ENCODE assay signal across 14 cellular contexts in the genomic region with DNA sequence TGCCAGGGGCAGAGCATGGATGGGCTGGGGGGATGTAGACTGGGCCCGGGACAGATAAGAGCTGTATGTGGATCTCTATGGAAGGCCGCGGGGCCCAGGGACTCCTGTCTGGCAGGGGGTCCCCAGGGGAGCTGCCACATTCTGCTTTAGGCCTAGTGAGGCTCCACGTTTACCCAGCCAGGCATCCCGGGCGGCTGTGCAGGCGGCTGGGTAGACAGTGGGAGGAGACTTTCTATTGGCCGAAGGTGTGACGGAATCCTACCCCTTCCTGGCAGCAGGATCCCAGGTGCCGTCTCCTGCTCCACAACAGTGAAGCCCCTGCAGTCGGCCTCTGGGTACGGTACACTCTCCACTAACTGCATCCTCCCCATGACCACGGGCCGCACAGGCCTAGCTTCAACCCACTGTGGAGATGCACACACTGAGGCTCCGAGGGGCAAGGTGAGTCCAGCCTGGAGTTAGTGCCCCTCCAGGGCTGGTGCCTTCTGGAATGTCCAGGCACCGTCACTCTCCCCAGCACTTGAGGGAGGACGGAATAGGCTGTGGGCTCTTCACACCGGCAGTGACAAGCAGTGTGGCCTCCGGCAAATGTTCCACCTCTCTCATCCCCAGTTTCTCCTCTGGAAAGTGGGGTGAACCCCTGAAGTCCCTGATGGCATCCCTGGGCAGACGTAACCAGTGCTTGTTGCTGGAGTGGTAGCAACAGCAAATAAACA. TPM values are rescaled to one million over a fixed set of nuclear protein-coding genes. Genes with fewer than 3 reads are reported as not detected.
DNase-seq lines count a peak whose midpoint lies in the region; ATAC-seq and TF ChIP-seq lines count a peak whose summit lies in the region.
"Had no signal": no experiment of that assay in that cellular context is flagged by ENCODE, and none has a peak within 500 bp of the region (broad histone marks: within the 10 kb centered on the region; RNA-seq: fewer than 3 reads in every experiment).

No MANE protein-coding gene starts in this region.

- no peak for ATAC-seq in effector memory CD8-positive, alpha-beta T cell (replicated peaks)
- no peak for ATAC-seq in GM19467 (IDR thresholded peaks at IDR 0.05; ENCODE audit: unreplicated experiment)
- ATAC-seq: PC-3 had no signal

- no peak overlapping the region for H2AFZ ChIP-seq in mammary epithelial cell (ENCODE audit: low read depth, low read length)

- H3K4me1 Mint-ChIP-seq in MCF 10A (ENCODE audit: insufficient read depth, unreplicated experiment), result peaks cover 24% of the 10 kb centered on the region
- peaks cover 20 to 32% of the 10 kb centered on the region in 2 donors for H3K4me1 Mint-ChIP-seq in effector memory CD8-positive, alpha-beta T cell (ENCODE audit: low read depth in 2 of 2)

- H3K27me3 ChIP-seq in mammary epithelial cell (ENCODE audit: insufficient read depth, low read length), result no peaks in the 10 kb centered on the region
- H3K27me3 ChIP-seq: heart right ventricle had no signal

- H3K9ac ChIP-seq in mammary epithelial cell (ENCODE audit: insufficient read depth, low read length), result no peak overlapping the region
- H3K9ac ChIP-seq: KMS-11 had no signal

- H3K4me1 ChIP-seq in mammary epithelial cell (ENCODE audit: insufficient read depth, low read length), result peaks cover 27% of the 10 kb centered on the region
- H3K4me1 ChIP-seq: HAP-1 had no signal

- TF ChIP-seq CTCF in mammary epithelial cell (conservative IDR thresholded peaks at IDR 0.05 in 1 of 2, IDR thresholded peaks at IDR 0.05 in 1 of 2; ENCODE audit: extremely low read depth in 1 of 2, insufficient read depth in 1 of 2, low read depth in 1 of 2, low read length in 2 of 2) (no peak), MCF 10A (IDR thresholded peaks at IDR 0.05; ENCODE audit: unreplicated experiment) (no peak)

- peaks cover 81% of the 10 kb centered on the region for H3K79me2 ChIP-seq in mammary epithelial cell (ENCODE audit: insufficient read depth, low read length)

- H3K36me3 Mint-ChIP-seq in MCF 10A (ENCODE audit: insufficient read depth, unreplicated experiment), result peaks cover 25% of the 10 kb centered on the region
- H3K36me3 Mint-ChIP-seq in effector memory CD8-positive, alpha-beta T cell (ENCODE audit: insufficient read depth), result peaks cover 2% of the 10 kb centered on the region

- CTCF ChIA-PET in mammary epithelial cell (lab: Charles Lee; ENCODE audit: low non-redundant PET), result no interaction called here
- CTCF ChIA-PET in MCF 10A (lab: Yijun Ruan, JAX), result interaction anchor here (0.5 to 6.4 kb wide), 13 partner anchors 13 to 524 kb away, joined by 3 to 85 read pairs (median 3); no protein-coding TSS in a partner anchor

- in situ Hi-C loops in mammary epithelial cell (cut with MboI; ENCODE audit: low sequenced_read_pairs in 2 of 2), result loop anchor here in 1 of 2 donors (10.0 kb wide), 1 partner anchor 148 kb away; no protein-coding TSS in a partner anchor

- no peak overlapping the region for H3K4me3 ChIP-seq in mammary epithelial cell (replicated peaks in 1 of 3; ENCODE audit: insufficient read depth in 1 of 3, low read depth in 2 of 3, low read length in 3 of 3)
- H3K4me3 ChIP-seq: HAP-1, heart right ventricle, skin epidermis had no signal

- no peak overlapping the region for H3K4me2 ChIP-seq in mammary epithelial cell (ENCODE audit: insufficient read depth, low read depth, low read length)
- H3K4me2 ChIP-seq: KMS-11 had no signal

- H3K9me3 ChIP-seq in mammary epithelial cell (replicated peaks; ENCODE audit: insufficient read depth, low read length), result no peaks in the 10 kb centered on the region
- H3K9me3 ChIP-seq: HAP-1, heart right ventricle had no signal

- dilution Hi-C loops in mammary epithelial cell (cut with HindIII; ENCODE audit: low sequenced_read_pairs), result no loop called here

- H3K9me3 Mint-ChIP-seq in MCF 10A (ENCODE audit: unreplicated experiment), result no peaks in the 10 kb centered on the region
- H3K9me3 Mint-ChIP-seq in effector memory CD8-positive, alpha-beta T cell, result no peaks in the 10 kb centered on the region
- H3K9me3 Mint-ChIP-seq: dendritic cell treated with granulocyte-macrophage colony-stimulating factor and Interleukin-4, amounts not matched to agents 40 ng/mL and 50 ng/mL, for 4 days had no signal

- 95% methylated on average over 16 of the region's 20 CpGs for WGBS in mammary epithelial cell (ENCODE audit: low coverage, missing lambda C conversion rate)

- H3K4me3 Mint-ChIP-seq in MCF 10A (ENCODE audit: unreplicated experiment), result no peak overlapping the region
- peak overlapping the region in 1 of 2 donors; percentile 36 for H3K4me3 Mint-ChIP-seq in effector memory CD8-positive, alpha-beta T cell
- H3K4me3 Mint-ChIP-seq: dendritic cell treated with granulocyte-macrophage colony-stimulating factor and Interleukin-4, amounts not matched to agents 40 ng/mL and 50 ng/mL, for 4 days had no signal

- DNase-seq in mammary epithelial cell (no peak), MCF 10A (ENCODE audit: unreplicated experiment) (no peak), ecto neural progenitor cell (ENCODE audit: low spot score) (peak; percentile 41), mesenteric fat pad (ENCODE audit: low spot score) (peak; percentile 62), substantia nigra (lab: John Stamatoyannopoulos, UW) (no peak), amniotic stem cell (lab: John Stamatoyannopoulos, UW) (no peak)
- no peak for DNase-seq in effector memory CD8-positive, alpha-beta T cell
- DNase-seq: PC-3 had no signal

- POLR2A ChIA-PET in MCF 10A (lab: Yijun Ruan, JAX), result interaction anchor here (1.0 kb wide), 1 partner anchor 59 kb away, joined by 3 read pairs; no protein-coding TSS in a partner anchor

- peaks cover 3% of the 10 kb centered on the region for H4K20me1 ChIP-seq in mammary epithelial cell (ENCODE audit: insufficient read depth, low read length)

- H3K27ac ChIP-seq in mammary epithelial cell (ENCODE audit: insufficient read depth, low read depth, low read length) (peak overlapping the region; percentile 60), substantia nigra (ENCODE audit: low read depth, low read length, poor library complexity, severe bottlenecking) (no peak overlapping the region)
- H3K27ac ChIP-seq: KMS-11 had no signal

- H3K36me3 ChIP-seq in mammary epithelial cell (ENCODE audit: insufficient read depth, low read length), result peaks cover 23% of the 10 kb centered on the region
- H3K36me3 ChIP-seq: HAP-1 had no signal

- intact Hi-C loops in mammary epithelial cell (cut with micrococcal nuclease) (loop anchor here (1.0 to 2.0 kb wide), 2 partner anchors 36 to 52 kb away; no protein-coding TSS in a partner anchor), MCF 10A (cut with micrococcal nuclease) (loop anchor here (5.0 kb wide), 1 partner anchor 40 kb away; no protein-coding TSS in a partner anchor)

- BruUV-seq in mammary epithelial cell (replicated peaks; lab: Mats Ljungman, UMichigan) (no TSS peak), MCF 10A (replicated peaks; lab: Mats Ljungman, UMichigan) (no TSS peak)

- H3K27ac Mint-ChIP-seq in MCF 10A (ENCODE audit: low read depth, unreplicated experiment), result no peak overlapping the region
- no peak overlapping the region for H3K27ac Mint-ChIP-seq in effector memory CD8-positive, alpha-beta T cell
- H3K27ac Mint-ChIP-seq: dendritic cell treated with granulocyte-macrophage colony-stimulating factor and Interleukin-4, amounts not matched to agents 40 ng/mL and 50 ng/mL, for 4 days had no signal

- no peaks in the 10 kb centered on the region for H3K27me3 Mint-ChIP-seq in MCF 10A (ENCODE audit: insufficient read depth, unreplicated experiment)
- H3K27me3 Mint-ChIP-seq in effector memory CD8-positive, alpha-beta T cell, result peaks cover 0 to 14% of the 10 kb centered on the region in 2 donors

RNA-seq across cellular contexts. Expression of gene ZBP1, which starts 36.8 kb away (rescaled TPM):
- total RNA-seq in mammary epithelial cell (not detected), MCF 10A (2022) (not detected in 2 replicates), mesenteric fat pad (0.26 TPM)
- polyA plus RNA-seq in mammary epithelial cell, result not detected
- polyA minus RNA-seq in mammary epithelial cell, result not detected
- total RNA-seq: PC-3 had no signal

RNA-seq across cellular contexts. Expression of gene PMEPA1, which starts 52.8 kb away (rescaled TPM):
- total RNA-seq in mammary epithelial cell (100 to 1,000 TPM; 100 to 108 TPM), MCF 10A (2022) (60.6 and 68.5 TPM in 2 replicates), mesenteric fat pad (90.0 TPM)
- 67.5 TPM for polyA plus RNA-seq in mammary epithelial cell
- polyA minus RNA-seq in mammary epithelial cell, result 51.3 TPM

Comparison
In these comparisons a context has a peak if more than half of its experiments do, and no peak if none do; other contexts are left out.
1. DNase-seq: peak in ecto neural progenitor cell (single experiment) and mesenteric fat pad (single experiment); none in mammary epithelial cell (single experiment), MCF 10A (single experiment), effector memory CD8-positive, alpha-beta T cell (0 of 3), substantia nigra (0 of 49) and amniotic stem cell (single experiment).